1 cellular context compared by ENCODE assay signal in the genomic region with DNA sequence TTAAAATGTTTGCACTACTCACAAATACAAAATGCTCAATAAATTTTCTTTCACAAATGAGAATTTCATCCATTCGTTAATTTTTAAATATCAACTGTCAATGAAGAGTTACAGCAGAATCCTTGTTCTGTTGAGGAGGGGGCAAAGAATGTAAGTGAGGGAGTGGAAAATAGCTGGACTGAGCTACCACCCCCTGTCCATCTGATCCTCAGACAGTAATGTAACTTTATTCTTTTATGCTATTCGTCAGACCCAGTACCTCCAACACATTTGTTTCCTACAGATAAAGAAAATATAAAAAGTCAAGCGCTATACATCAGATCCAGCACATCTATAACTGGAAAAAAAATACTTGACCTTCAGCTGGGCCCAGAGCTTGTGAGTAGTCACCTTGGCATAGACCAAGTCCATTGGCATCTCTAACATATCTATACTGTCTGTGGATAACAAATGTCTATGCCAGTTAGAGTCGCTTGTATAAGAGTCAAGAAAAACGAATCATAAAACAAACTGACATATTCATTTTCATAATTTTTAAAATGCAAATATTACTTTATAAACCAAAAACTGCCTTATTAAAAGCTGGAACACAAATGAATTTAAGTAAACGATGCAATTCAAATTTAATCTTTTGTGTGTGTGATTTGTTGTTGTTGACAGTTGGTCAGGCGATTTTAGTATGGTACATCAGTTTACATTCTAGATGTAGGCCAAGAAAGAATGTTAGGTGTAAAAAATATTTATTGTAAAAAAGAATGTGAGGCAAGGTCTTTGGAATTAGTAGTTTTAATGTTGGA.
TF ChIP-seq lines count a peak whose summit lies in the region.

No MANE protein-coding gene starts in this region.

TF ChIP-seq in K562, 482 proteins besides CTCF, POLR2A, EP300 and RAD21 (continued from another document):
- TF ChIP-seq, protein P1, sequence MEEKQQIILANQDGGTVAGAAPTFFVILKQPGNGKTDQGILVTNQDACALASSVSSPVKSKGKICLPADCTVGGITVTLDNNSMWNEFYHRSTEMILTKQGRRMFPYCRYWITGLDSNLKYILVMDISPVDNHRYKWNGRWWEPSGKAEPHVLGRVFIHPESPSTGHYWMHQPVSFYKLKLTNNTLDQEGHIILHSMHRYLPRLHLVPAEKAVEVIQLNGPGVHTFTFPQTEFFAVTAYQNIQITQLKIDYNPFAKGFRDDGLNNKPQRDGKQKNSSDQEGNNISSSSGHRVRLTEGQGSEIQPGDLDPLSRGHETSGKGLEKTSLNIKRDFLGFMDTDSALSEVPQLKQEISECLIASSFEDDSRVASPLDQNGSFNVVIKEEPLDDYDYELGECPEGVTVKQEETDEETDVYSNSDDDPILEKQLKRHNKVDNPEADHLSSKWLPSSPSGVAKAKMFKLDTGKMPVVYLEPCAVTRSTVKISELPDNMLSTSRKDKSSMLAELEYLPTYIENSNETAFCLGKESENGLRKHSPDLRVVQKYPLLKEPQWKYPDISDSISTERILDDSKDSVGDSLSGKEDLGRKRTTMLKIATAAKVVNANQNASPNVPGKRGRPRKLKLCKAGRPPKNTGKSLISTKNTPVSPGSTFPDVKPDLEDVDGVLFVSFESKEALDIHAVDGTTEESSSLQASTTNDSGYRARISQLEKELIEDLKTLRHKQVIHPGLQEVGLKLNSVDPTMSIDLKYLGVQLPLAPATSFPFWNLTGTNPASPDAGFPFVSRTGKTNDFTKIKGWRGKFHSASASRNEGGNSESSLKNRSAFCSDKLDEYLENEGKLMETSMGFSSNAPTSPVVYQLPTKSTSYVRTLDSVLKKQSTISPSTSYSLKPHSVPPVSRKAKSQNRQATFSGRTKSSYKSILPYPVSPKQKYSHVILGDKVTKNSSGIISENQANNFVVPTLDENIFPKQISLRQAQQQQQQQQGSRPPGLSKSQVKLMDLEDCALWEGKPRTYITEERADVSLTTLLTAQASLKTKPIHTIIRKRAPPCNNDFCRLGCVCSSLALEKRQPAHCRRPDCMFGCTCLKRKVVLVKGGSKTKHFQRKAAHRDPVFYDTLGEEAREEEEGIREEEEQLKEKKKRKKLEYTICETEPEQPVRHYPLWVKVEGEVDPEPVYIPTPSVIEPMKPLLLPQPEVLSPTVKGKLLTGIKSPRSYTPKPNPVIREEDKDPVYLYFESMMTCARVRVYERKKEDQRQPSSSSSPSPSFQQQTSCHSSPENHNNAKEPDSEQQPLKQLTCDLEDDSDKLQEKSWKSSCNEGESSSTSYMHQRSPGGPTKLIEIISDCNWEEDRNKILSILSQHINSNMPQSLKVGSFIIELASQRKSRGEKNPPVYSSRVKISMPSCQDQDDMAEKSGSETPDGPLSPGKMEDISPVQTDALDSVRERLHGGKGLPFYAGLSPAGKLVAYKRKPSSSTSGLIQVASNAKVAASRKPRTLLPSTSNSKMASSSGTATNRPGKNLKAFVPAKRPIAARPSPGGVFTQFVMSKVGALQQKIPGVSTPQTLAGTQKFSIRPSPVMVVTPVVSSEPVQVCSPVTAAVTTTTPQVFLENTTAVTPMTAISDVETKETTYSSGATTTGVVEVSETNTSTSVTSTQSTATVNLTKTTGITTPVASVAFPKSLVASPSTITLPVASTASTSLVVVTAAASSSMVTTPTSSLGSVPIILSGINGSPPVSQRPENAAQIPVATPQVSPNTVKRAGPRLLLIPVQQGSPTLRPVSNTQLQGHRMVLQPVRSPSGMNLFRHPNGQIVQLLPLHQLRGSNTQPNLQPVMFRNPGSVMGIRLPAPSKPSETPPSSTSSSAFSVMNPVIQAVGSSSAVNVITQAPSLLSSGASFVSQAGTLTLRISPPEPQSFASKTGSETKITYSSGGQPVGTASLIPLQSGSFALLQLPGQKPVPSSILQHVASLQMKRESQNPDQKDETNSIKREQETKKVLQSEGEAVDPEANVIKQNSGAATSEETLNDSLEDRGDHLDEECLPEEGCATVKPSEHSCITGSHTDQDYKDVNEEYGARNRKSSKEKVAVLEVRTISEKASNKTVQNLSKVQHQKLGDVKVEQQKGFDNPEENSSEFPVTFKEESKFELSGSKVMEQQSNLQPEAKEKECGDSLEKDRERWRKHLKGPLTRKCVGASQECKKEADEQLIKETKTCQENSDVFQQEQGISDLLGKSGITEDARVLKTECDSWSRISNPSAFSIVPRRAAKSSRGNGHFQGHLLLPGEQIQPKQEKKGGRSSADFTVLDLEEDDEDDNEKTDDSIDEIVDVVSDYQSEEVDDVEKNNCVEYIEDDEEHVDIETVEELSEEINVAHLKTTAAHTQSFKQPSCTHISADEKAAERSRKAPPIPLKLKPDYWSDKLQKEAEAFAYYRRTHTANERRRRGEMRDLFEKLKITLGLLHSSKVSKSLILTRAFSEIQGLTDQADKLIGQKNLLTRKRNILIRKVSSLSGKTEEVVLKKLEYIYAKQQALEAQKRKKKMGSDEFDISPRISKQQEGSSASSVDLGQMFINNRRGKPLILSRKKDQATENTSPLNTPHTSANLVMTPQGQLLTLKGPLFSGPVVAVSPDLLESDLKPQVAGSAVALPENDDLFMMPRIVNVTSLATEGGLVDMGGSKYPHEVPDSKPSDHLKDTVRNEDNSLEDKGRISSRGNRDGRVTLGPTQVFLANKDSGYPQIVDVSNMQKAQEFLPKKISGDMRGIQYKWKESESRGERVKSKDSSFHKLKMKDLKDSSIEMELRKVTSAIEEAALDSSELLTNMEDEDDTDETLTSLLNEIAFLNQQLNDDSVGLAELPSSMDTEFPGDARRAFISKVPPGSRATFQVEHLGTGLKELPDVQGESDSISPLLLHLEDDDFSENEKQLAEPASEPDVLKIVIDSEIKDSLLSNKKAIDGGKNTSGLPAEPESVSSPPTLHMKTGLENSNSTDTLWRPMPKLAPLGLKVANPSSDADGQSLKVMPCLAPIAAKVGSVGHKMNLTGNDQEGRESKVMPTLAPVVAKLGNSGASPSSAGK (IDR thresholded peaks at IDR 0.05), result no peak
- TF ChIP-seq, protein P2, sequence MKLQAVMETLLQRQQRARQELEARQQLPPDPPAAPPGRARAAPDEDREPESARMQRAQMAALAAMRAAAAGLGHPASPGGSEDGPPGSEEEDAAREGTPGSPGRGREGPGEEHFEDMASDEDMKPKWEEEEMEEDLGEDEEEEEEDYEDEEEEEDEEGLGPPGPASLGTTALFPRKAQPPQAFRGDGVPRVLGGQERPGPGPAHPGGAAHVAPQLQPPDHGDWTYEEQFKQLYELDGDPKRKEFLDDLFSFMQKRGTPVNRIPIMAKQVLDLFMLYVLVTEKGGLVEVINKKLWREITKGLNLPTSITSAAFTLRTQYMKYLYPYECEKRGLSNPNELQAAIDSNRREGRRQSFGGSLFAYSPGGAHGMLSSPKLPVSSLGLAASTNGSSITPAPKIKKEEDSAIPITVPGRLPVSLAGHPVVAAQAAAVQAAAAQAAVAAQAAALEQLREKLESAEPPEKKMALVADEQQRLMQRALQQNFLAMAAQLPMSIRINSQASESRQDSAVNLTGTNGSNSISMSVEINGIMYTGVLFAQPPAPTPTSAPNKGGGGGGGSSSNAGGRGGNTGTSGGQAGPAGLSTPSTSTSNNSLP (IDR thresholded peaks at IDR 0.05; ENCODE audit: borderline replicate concordance, low read depth, low read length), result no peak
- TF ChIP-seq ZNF785 (CRISPR knock-in tag; IDR thresholded peaks at IDR 0.05) (no peak), POLR3G (IDR thresholded peaks at IDR 0.05; ENCODE audit: extremely low read depth, insufficient read length, insufficient replicate concordance) (no peak), JUND (IDR thresholded peaks at IDR 0.05; ENCODE audit: borderline replicate concordance, low read depth, low read length) (no peak), JUND (tag; IDR thresholded peaks at IDR 0.05; ENCODE audit: borderline replicate concordance, low read depth, low read length) (no peak; the same call in 2 of the 3 replicates), CEBPG (CRISPR knock-in tag; IDR thresholded peaks at IDR 0.05) (no peak), CEBPG (tag; conservative IDR thresholded peaks at IDR 0.05 in 1 of 2, IDR thresholded peaks at IDR 0.05 in 1 of 2) (no peak)
